Comparison of ENCODE assay signal across 20 cellular contexts in the genomic region with DNA sequence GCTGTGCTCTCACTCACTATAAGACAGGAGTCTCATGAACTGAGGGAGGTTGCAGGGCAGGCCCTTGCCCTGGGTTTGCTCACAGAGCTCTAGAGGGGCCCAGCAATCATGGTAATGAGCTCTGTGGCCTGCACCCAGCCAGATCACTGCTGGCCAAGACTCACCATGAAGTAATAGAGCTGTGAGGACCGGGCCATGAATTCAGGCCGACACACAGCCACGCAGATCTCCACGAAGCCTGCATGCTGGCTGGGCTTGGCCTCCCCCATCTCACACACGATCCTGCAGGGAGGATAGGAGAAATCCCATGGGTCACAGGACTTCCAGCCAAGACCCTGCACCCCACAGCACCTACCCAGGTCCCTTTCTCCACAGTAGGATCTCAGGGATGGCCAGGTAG.
"Had no signal": no experiment of that assay in that cellular context is flagged by ENCODE, and none has a peak within 500 bp of the region (broad histone marks: within the 10 kb centered on the region; RNA-seq: fewer than 3 reads in every experiment).

No MANE protein-coding gene starts in this region.

- H3K9ac ChIP-seq: SK-N-SH had no signal

- H3K9me3 ChIP-seq: SK-N-SH had no signal

- FAIRE-seq: RCC 7860 had no signal

- H3K4me2 ChIP-seq: SK-N-SH had no signal

- DNase-seq: KBM-7, MV-4-11, NCI-H1048, NCI-H1105, NCI-H1417, NCI-H1436 treated with DMSO at 0.1 percent for 48 hours, NCI-H1694, NCI-H187 treated with DMSO at 0.1 percent for 48 hours, NCI-H2081, NCI-H2107, NCI-H2227 treated with DMSO at 0.1 percent for 48 hours, NCI-H510A, NCI-H524 treated with DMSO at 0.1 percent for 48 hours, NCI-H69, NCI-H774, RPMI8226, SHP77, SK-N-SH, SW 1271 had no signal
